Comparison of ENCODE assay signal across 11 cellular contexts in the genomic region with DNA sequence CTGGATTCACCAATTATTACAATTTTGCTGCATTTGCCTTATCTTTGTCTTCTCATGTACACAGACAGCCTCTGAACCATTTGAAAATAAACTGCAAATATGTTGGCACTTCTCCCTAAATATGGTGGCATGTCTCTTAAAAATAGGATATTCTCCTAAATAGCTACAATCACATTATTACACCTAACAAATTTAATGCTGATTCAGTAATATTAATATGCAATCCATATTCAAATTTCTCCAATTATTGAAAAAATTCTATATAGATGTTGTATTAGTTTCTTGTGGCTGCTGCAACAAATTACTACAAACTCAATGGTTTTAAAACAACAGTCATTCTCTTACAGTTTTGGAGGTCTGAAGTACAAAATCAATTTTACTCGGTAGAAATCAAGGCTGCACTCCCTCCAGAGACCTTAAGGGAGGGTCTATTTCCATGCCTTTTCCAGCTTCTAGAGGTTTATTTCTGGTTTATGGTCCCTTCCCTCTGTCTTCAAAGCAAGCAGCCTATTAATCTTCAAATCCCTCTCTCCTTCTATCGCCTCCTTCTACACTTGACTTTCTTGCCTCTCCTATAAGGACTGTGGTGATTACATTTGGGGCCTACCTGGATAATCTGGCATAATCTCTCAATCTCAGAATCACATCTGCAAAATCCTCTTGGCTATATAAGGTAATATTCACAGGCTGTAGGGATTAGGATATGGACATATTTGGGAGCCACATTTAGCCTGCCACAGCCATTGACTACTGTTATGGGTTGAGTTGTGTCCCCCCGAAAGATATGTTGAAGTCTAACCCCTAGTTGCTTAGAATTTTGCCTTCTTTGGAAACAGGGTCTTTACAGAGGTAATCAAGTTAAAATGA. TPM values are rescaled to one million over a fixed set of nuclear protein-coding genes. Genes with fewer than 3 reads are reported as not detected.
DNase-seq lines count a peak whose midpoint lies in the region; ATAC-seq and TF ChIP-seq lines count a peak whose summit lies in the region.
"Had no signal": no experiment of that assay in that cellular context is flagged by ENCODE, and none has a peak within 500 bp of the region (broad histone marks: within the 10 kb centered on the region; RNA-seq: fewer than 3 reads in every experiment).

No MANE protein-coding gene starts in this region.

- H3K27me3 Mint-ChIP-seq in activated CD4-positive, alpha-beta T cell treated with anti-CD3 and anti-CD28 coated beads for 36 hours, result no peaks in the 10 kb centered on the region
- no peaks in the 10 kb centered on the region for H3K27me3 Mint-ChIP-seq in activated naive CD8-positive, alpha-beta T cell
- no peaks in the 10 kb centered on the region for H3K27me3 Mint-ChIP-seq in neural crest cell (ENCODE audit: low read depth)

- CTCF ChIA-PET in activated CD4-positive, alpha-beta T cell treated with anti-CD3 and anti-CD28 coated beads for 36 hours (lab: Charles Lee), result no interaction called here

- peak overlapping the region; percentile 92 for H3K27ac ChIP-seq in KOPT-K1 (ENCODE audit: low read depth, low read length, poor library complexity, severe bottlenecking)
- H3K27ac ChIP-seq: adrenal gland had no signal

- no peak for DNase-seq in activated CD4-positive, alpha-beta T cell treated with anti-CD3 and anti-CD28 coated beads for 36 hours
- no peak for DNase-seq in activated CD4-positive, alpha-beta T cell treated with anti-CD3 and anti-CD28 coated beads, Interleukin-2, amount 50 U/mL, for 1 hour
- DNase-seq in neural crest cell (ENCODE audit: low read depth, low spot score) (peak; percentile 0), DMS79 (lab: John Stamatoyannopoulos, UW) (no peak)
- DNase-seq: effector CD8-positive, alpha-beta T cell; GDM1 had no signal

- intact Hi-C loops in activated CD4-positive, alpha-beta T cell treated with anti-CD3 and anti-CD28 coated beads for 36 hours (cut with DNase I, micrococcal nuclease), result no loop called here

- POLR2A ChIA-PET in activated CD4-positive, alpha-beta T cell treated with anti-CD3 and anti-CD28 coated beads for 36 hours (lab: Charles Lee), result no interaction called here

- H3K4me1 Mint-ChIP-seq in activated CD4-positive, alpha-beta T cell treated with anti-CD3 and anti-CD28 coated beads for 36 hours, result peaks cover 48% of the 10 kb centered on the region
- peaks cover 58% of the 10 kb centered on the region for H3K4me1 Mint-ChIP-seq in activated naive CD8-positive, alpha-beta T cell (ENCODE audit: low read depth)
- peaks cover 59% of the 10 kb centered on the region for H3K4me1 Mint-ChIP-seq in neural crest cell

- no peak overlapping the region for H3K4me3 Mint-ChIP-seq in activated CD4-positive, alpha-beta T cell treated with anti-CD3 and anti-CD28 coated beads for 36 hours
- H3K4me3 Mint-ChIP-seq in activated naive CD8-positive, alpha-beta T cell, result peak overlapping the region; percentile 54
- peak overlapping the region; percentile 85 for H3K4me3 Mint-ChIP-seq in neural crest cell

- no peak for ATAC-seq in activated CD4-positive, alpha-beta T cell treated with anti-CD3 and anti-CD28 coated beads for 36 hours
- ATAC-seq in GM19452 (IDR thresholded peaks at IDR 0.05; ENCODE audit: unreplicated experiment) (no peak), HG03571 (IDR thresholded peaks at IDR 0.05; ENCODE audit: unreplicated experiment) (no peak)

- H3K36me3 Mint-ChIP-seq in activated CD4-positive, alpha-beta T cell treated with anti-CD3 and anti-CD28 coated beads for 36 hours (ENCODE audit: low read depth), result peaks cover 24% of the 10 kb centered on the region
- H3K36me3 Mint-ChIP-seq in activated naive CD8-positive, alpha-beta T cell, result peaks cover 7% of the 10 kb centered on the region
- no peaks in the 10 kb centered on the region for H3K36me3 Mint-ChIP-seq in neural crest cell (ENCODE audit: low read depth)

- H3K9me3 ChIP-seq in KOPT-K1 (ENCODE audit: insufficient read depth, low read length, poor library complexity, severe bottlenecking), result no peaks in the 10 kb centered on the region
- H3K9me3 ChIP-seq: adrenal gland had no signal

- peak overlapping the region; percentile 88 for H3K27ac Mint-ChIP-seq in activated CD4-positive, alpha-beta T cell treated with anti-CD3 and anti-CD28 coated beads for 36 hours
- peak overlapping the region; percentile 47 for H3K27ac Mint-ChIP-seq in activated naive CD8-positive, alpha-beta T cell
- no peak overlapping the region for H3K27ac Mint-ChIP-seq in neural crest cell (ENCODE audit: unreplicated experiment)

- H3K36me3 ChIP-seq in KOPT-K1 (ENCODE audit: insufficient read depth, low read length), result peaks cover 9% of the 10 kb centered on the region; the same call in 1 of the 2 replicates
- H3K36me3 ChIP-seq: adrenal gland had no signal

- no peak for TF ChIP-seq CTCF in neural crest cell (conservative IDR thresholded peaks at IDR 0.05)

- no peaks in the 10 kb centered on the region for H3K9me3 Mint-ChIP-seq in activated CD4-positive, alpha-beta T cell treated with anti-CD3 and anti-CD28 coated beads for 36 hours (ENCODE audit: low read depth)
- H3K9me3 Mint-ChIP-seq in activated naive CD8-positive, alpha-beta T cell (ENCODE audit: low read depth), result no peaks in the 10 kb centered on the region
- no peaks in the 10 kb centered on the region for H3K9me3 Mint-ChIP-seq in neural crest cell

RNA-seq across cellular contexts. Expression of gene BOLA1, which starts 52.5 kb away (rescaled TPM):
- total RNA-seq in activated CD4-positive, alpha-beta T cell treated with anti-CD3 and anti-CD28 coated beads for 36 hours, result 10 to 100 TPM; 24.1 to 30.0 TPM
- 10.1 TPM in 2 replicates for total RNA-seq in neural crest cell
